ENCODE assay signal across 33 cellular contexts in genomic region chr16:900211-900610, GRCh38.
"Had no signal": no experiment of that assay in that cellular context is flagged by ENCODE, and none has a peak within 500 bp of the region (broad histone marks: within the 10 kb centered on the region; RNA-seq: fewer than 3 reads in every experiment).

No MANE protein-coding gene starts in this region.

- H3K9me3 Mint-ChIP-seq: activated CD4-positive, alpha-beta T cell treated with anti-CD3 and anti-CD28 coated beads, Interleukin-2, amount 10 ng/mL, durations not matched to agents 24 days and 14 days; activated T-cell treated with anti-CD3 and anti-CD28 coated beads, Interleukin-2, amount 50 U/mL, for 24 hours; activated T-cell treated with anti-CD3 and anti-CD28 coated beads, Interleukin-2, amount 50 U/mL, for 72 hours; central memory CD8-positive, alpha-beta T cell; effector memory CD8-positive, alpha-beta T cell had no signal

- H3K9me3 ChIP-seq: ascending aorta, breast epithelium, esophagus squamous epithelium, gastroesophageal sphincter had no signal

- H3K4me3 ChIP-seq: ascending aorta, breast epithelium, cardiac muscle cell, esophagus squamous epithelium, gastroesophageal sphincter had no signal

- H3K27me3 ChIP-seq: ascending aorta, breast epithelium, cardiac muscle cell, esophagus squamous epithelium, gastroesophageal sphincter had no signal

- ATAC-seq: activated CD4-positive, alpha-beta T cell treated with anti-CD3 and anti-CD28 coated beads for 36 hours; activated naive CD4-positive, alpha-beta T cell treated with anti-CD3 and anti-CD28 coated beads, Interleukin-2, amount 50 U/mL, for 72 hours; activated T-cell treated with anti-CD3 and anti-CD28 coated beads, Interleukin-2, amount 50 U/mL, for 72 hours; effector memory CD8-positive, alpha-beta T cell; gastroesophageal sphincter; T-helper 17 cell had no signal

- FAIRE-seq: colon had no signal

- H3K4me3 Mint-ChIP-seq: activated CD4-positive, alpha-beta memory T cell treated with anti-CD3 and anti-CD28 coated beads, Interleukin-2, amount 10 ng/mL, durations not matched to agents 7 days and 5 days; activated CD4-positive, alpha-beta T cell treated with anti-CD3 and anti-CD28 coated beads for 36 hours; activated CD4-positive, alpha-beta T cell treated with anti-CD3 and anti-CD28 coated beads, Interleukin-2, amount 10 ng/mL, durations not matched to agents 24 days and 14 days; activated naive CD4-positive, alpha-beta T cell treated with anti-CD3 and anti-CD28 coated beads, Interleukin-2, amount 10 ng/mL, durations not matched to agents 7 days and 5 days; activated naive CD8-positive, alpha-beta T cell treated with anti-CD3 and anti-CD28 coated beads, Interleukin-2, amount 10 ng/mL, durations not matched to agents 7 days and 5 days; activated T-cell treated with anti-CD3 and anti-CD28 coated beads, Interleukin-2, amount 50 U/mL, for 24 hours; activated T-cell treated with anti-CD3 and anti-CD28 coated beads, Interleukin-2, amount 50 U/mL, for 72 hours; brain; central memory CD8-positive, alpha-beta T cell; effector memory CD8-positive, alpha-beta T cell; T-helper 17 cell; T-helper 2 cell treated with Interferon-gamma antibody and Interleukin-4, amounts not matched to agents 5 μg/mL and 100 μg/mL, for 36 hours had no signal

- H3K27ac Mint-ChIP-seq: activated CD4-positive, alpha-beta memory T cell treated with anti-CD3 and anti-CD28 coated beads, Interleukin-2, amount 10 ng/mL, durations not matched to agents 7 days and 5 days; activated CD4-positive, alpha-beta T cell treated with anti-CD3 and anti-CD28 coated beads for 36 hours; activated CD4-positive, alpha-beta T cell treated with anti-CD3 and anti-CD28 coated beads, Interleukin-2, amount 10 ng/mL, durations not matched to agents 24 days and 14 days; activated naive CD4-positive, alpha-beta T cell treated with anti-CD3 and anti-CD28 coated beads, Interleukin-2, amount 10 ng/mL, durations not matched to agents 7 days and 5 days; activated naive CD4-positive, alpha-beta T cell treated with anti-CD3 and anti-CD28 coated beads, Interleukin-2, amount 50 U/mL, for 72 hours; activated naive CD8-positive, alpha-beta T cell treated with anti-CD3 and anti-CD28 coated beads, Interleukin-2, amount 10 ng/mL, durations not matched to agents 7 days and 5 days; activated T-cell treated with anti-CD3 and anti-CD28 coated beads, Interleukin-2, amount 50 U/mL, for 72 hours; effector memory CD8-positive, alpha-beta T cell; T-helper 17 cell; T-helper 2 cell treated with Interferon-gamma antibody and Interleukin-4, amounts not matched to agents 5 μg/mL and 100 μg/mL, for 36 hours had no signal

- H3K36me3 ChIP-seq: ascending aorta, breast epithelium, cardiac muscle cell, WERI-Rb-1 had no signal

- H3K27me3 Mint-ChIP-seq: activated CD4-positive, alpha-beta memory T cell treated with anti-CD3 and anti-CD28 coated beads, Interleukin-2, amount 10 ng/mL, durations not matched to agents 7 days and 5 days; activated CD4-positive, alpha-beta T cell treated with anti-CD3 and anti-CD28 coated beads for 36 hours; activated CD4-positive, alpha-beta T cell treated with anti-CD3 and anti-CD28 coated beads, Interleukin-2, amount 10 ng/mL, durations not matched to agents 24 days and 14 days; activated naive CD4-positive, alpha-beta T cell treated with anti-CD3 and anti-CD28 coated beads, Interleukin-2, amount 10 ng/mL, durations not matched to agents 7 days and 5 days; activated naive CD8-positive, alpha-beta T cell treated with anti-CD3 and anti-CD28 coated beads, Interleukin-2, amount 10 ng/mL, durations not matched to agents 7 days and 5 days; activated T-cell treated with anti-CD3 and anti-CD28 coated beads, Interleukin-2, amount 50 U/mL, for 24 hours; brain; central memory CD8-positive, alpha-beta T cell; effector memory CD8-positive, alpha-beta T cell; T-helper 17 cell had no signal

- H3K27ac ChIP-seq: ascending aorta, breast epithelium, cardiac muscle cell, esophagus squamous epithelium, gastroesophageal sphincter, WERI-Rb-1 had no signal

- H3K4me1 ChIP-seq: ascending aorta, breast epithelium, esophagus squamous epithelium had no signal

- H3K4me1 Mint-ChIP-seq: activated CD4-positive, alpha-beta memory T cell treated with anti-CD3 and anti-CD28 coated beads, Interleukin-2, amount 10 ng/mL, durations not matched to agents 7 days and 5 days; activated CD4-positive, alpha-beta T cell treated with anti-CD3 and anti-CD28 coated beads for 36 hours; activated CD4-positive, alpha-beta T cell treated with anti-CD3 and anti-CD28 coated beads, Interleukin-2, amount 10 ng/mL, durations not matched to agents 24 days and 14 days; activated naive CD4-positive, alpha-beta T cell treated with anti-CD3 and anti-CD28 coated beads, Interleukin-2, amount 10 ng/mL, durations not matched to agents 7 days and 5 days; activated naive CD8-positive, alpha-beta T cell treated with anti-CD3 and anti-CD28 coated beads, Interleukin-2, amount 10 ng/mL, durations not matched to agents 7 days and 5 days; central memory CD8-positive, alpha-beta T cell had no signal

- DNase-seq: activated CD4-positive, alpha-beta memory T cell treated with anti-CD3 and anti-CD28 coated beads, Interleukin-2, amount 10 ng/mL, durations not matched to agents 7 days and 5 days; activated CD4-positive, alpha-beta T cell treated with anti-CD3 and anti-CD28 coated beads for 36 hours; activated CD4-positive, alpha-beta T cell treated with anti-CD3 and anti-CD28 coated beads, Interleukin-2, amount 10 ng/mL, durations not matched to agents 24 days and 14 days; activated CD4-positive, CD25-positive, alpha-beta regulatory T cell; activated CD4-positive, CD25-positive, alpha-beta regulatory T cell treated with anti-CD3 and anti-CD28 coated beads, Interleukin-2, amount 50 U/mL, for 72 hours; activated CD8-positive, alpha-beta memory T cell treated with anti-CD3 and anti-CD28 coated beads, Interleukin-2, amount 50 U/mL, for 48 hours; activated gamma-delta T cell; activated naive CD4-positive, alpha-beta T cell; activated naive CD4-positive, alpha-beta T cell treated with anti-CD3 and anti-CD28 coated beads, Interleukin-2, amount 10 ng/mL, durations not matched to agents 7 days and 5 days; activated naive CD8-positive, alpha-beta T cell treated with anti-CD3 and anti-CD28 coated beads, Interleukin-2, amount 10 ng/mL, durations not matched to agents 7 days and 5 days; activated T-cell treated with anti-CD3 and anti-CD28 coated beads for 4 hours; activated T-cell treated with anti-CD3 and anti-CD28 coated beads, Interleukin-2, amount 50 U/mL, for 24 hours; activated T-cell treated with anti-CD3 and anti-CD28 coated beads, Interleukin-2, amount 50 U/mL, for 72 hours; cortex of kidney; dermis blood vessel endothelial cell; effector CD4-positive, alpha-beta T cell; effector memory CD8-positive, alpha-beta T cell; erythroblast; esophagus squamous epithelium; foreskin melanocyte; T-helper 1 cell; T-helper 17 cell; T1000; WERI-Rb-1 had no signal
